In genomic region chr13:106197506-106197905, GRCh38 we compare ENCODE assay signal across 21 cellular contexts.
A peak's percentile ranks its signal among the peaks of the same experiment; 100 is the strongest.
DNase-seq lines count a peak whose midpoint lies in the region; ATAC-seq and TF ChIP-seq lines count a peak whose summit lies in the region.
"Had no signal": no experiment of that assay in that cellular context is flagged by ENCODE, and none has a peak within 500 bp of the region (broad histone marks: within the 10 kb centered on the region; RNA-seq: fewer than 3 reads in every experiment).

No MANE protein-coding gene starts in this region.

- TF ChIP-seq CTCF in epithelial cell of proximal tubule (conservative IDR thresholded peaks at IDR 0.05; ENCODE audit: low read depth, low read length) (no peak), nephron progenitor cell (IDR thresholded peaks at IDR 0.05) (no peak)

- POLR2A ChIA-PET in naive thymus-derived CD4-positive, alpha-beta T cell (lab: Charles Lee), result no interaction called here

- intact Hi-C loops in naive thymus-derived CD4-positive, alpha-beta T cell (cut with micrococcal nuclease), result no loop called here

- no peak overlapping the region for H3K27ac Mint-ChIP-seq in nephron progenitor cell
- H3K27ac Mint-ChIP-seq in naive thymus-derived CD4-positive, alpha-beta T cell, result no peak overlapping the region
- H3K27ac Mint-ChIP-seq: CD4-positive, alpha-beta memory T cell; GM23338; HFFc6 had no signal

- peaks cover 5% of the 10 kb centered on the region for H3K27me3 Mint-ChIP-seq in nephron progenitor cell (ENCODE audit: low read depth, poor library complexity)
- peaks cover 0 to 7% (median 4%) of the 10 kb centered on the region in 5 donors for H3K27me3 Mint-ChIP-seq in naive thymus-derived CD4-positive, alpha-beta T cell

- H3K4me3 Mint-ChIP-seq in nephron progenitor cell, result no peak overlapping the region
- H3K4me3 Mint-ChIP-seq in naive thymus-derived CD4-positive, alpha-beta T cell, result no peak overlapping the region
- H3K4me3 Mint-ChIP-seq: CD4-positive, alpha-beta memory T cell; GM23338; HFFc6 had no signal

- H3K4me1 ChIP-seq in naive thymus-derived CD4-positive, alpha-beta T cell (ENCODE audit: control insufficient read depth in 2 of 2, insufficient read depth in 2 of 2, low read length in 2 of 2), result no peaks in the 10 kb centered on the region
- H3K4me1 ChIP-seq: A549 had no signal

- H3K9me3 ChIP-seq in naive thymus-derived CD4-positive, alpha-beta T cell (ENCODE audit: control insufficient read depth in 2 of 3, low read length in 3 of 3), result no peaks in the 10 kb centered on the region
- H3K9me3 ChIP-seq: A549, HAP-1 had no signal

- no peak overlapping the region for H3K4me3 ChIP-seq in epithelial cell of proximal tubule (ENCODE audit: low read depth, low read length)
- H3K4me3 ChIP-seq in naive thymus-derived CD4-positive, alpha-beta T cell (ENCODE audit: low read length), result no peak overlapping the region
- H3K4me3 ChIP-seq: A549, GM23338, HAP-1 had no signal

- peaks cover under 1% of the 10 kb centered on the region for H3K36me3 Mint-ChIP-seq in nephron progenitor cell (ENCODE audit: low read depth)
- H3K36me3 Mint-ChIP-seq in naive thymus-derived CD4-positive, alpha-beta T cell, result no peaks in the 10 kb centered on the region
- H3K36me3 Mint-ChIP-seq: CD4-positive, alpha-beta memory T cell had no signal

- CTCF ChIA-PET in naive thymus-derived CD4-positive, alpha-beta T cell (lab: Charles Lee), result no interaction called here

- H3K4me1 Mint-ChIP-seq in nephron progenitor cell, result peaks cover 7% of the 10 kb centered on the region
- no peaks in the 10 kb centered on the region for H3K4me1 Mint-ChIP-seq in naive thymus-derived CD4-positive, alpha-beta T cell
- H3K4me1 Mint-ChIP-seq: CD4-positive, alpha-beta memory T cell had no signal

- H3K27me3 ChIP-seq in naive thymus-derived CD4-positive, alpha-beta T cell (ENCODE audit: control insufficient read depth in 2 of 2, insufficient read depth in 2 of 2, low read length in 2 of 2), result no peaks in the 10 kb centered on the region

- peaks cover 15% of the 10 kb centered on the region for H3K9me3 Mint-ChIP-seq in nephron progenitor cell
- H3K9me3 Mint-ChIP-seq in naive thymus-derived CD4-positive, alpha-beta T cell, result peaks cover 0 to 7% (median 0%) of the 10 kb centered on the region in 11 donors
- H3K9me3 Mint-ChIP-seq: GM23338, HFFc6 had no signal

- in situ Hi-C loops in Caki2 (cut with HindIII; ENCODE audit: low pct_unique_long_range_greater_than_20kb, low sequenced_read_pairs), result no loop called here

- H3K27ac ChIP-seq in naive thymus-derived CD4-positive, alpha-beta T cell (ENCODE audit: low read depth, low read length), result no peak overlapping the region
- H3K27ac ChIP-seq: A549 had no signal

- no peaks in the 10 kb centered on the region for H3K36me3 ChIP-seq in naive thymus-derived CD4-positive, alpha-beta T cell (ENCODE audit: control insufficient read depth in 2 of 3, insufficient read depth in 3 of 3, low read length in 3 of 3)
- H3K36me3 ChIP-seq: HAP-1 had no signal

- ATAC-seq in naive thymus-derived CD4-positive, alpha-beta T cell, result no peak
- ATAC-seq: A549, GM23338 had no signal

- peak; percentile 37 for DNase-seq in Caki2 (ENCODE audit: low read depth)
- peak; percentile 54 to 55 for DNase-seq in NCI-H526 (lab: John Stamatoyannopoulos, UW)
- peak; percentile 35 for DNase-seq in epithelial cell of proximal tubule (ENCODE audit: low read depth)
- DNase-seq in kidney tubule cell (ENCODE audit: low spot score), result peak; percentile 19
- DNase-seq in nephron progenitor cell, result no peak
- DNase-seq in nucleus accumbens (lab: John Stamatoyannopoulos, UW), result no peak
- no peak for DNase-seq in T1000 (lab: John Stamatoyannopoulos, UW)
- no peak for DNase-seq in naive thymus-derived CD4-positive, alpha-beta T cell
- DNase-seq: 8988T; ACHN; AML-193; C1 segment of cervical spinal cord; CD4-positive, alpha-beta memory T cell; COR-L47; DMS153; DMS79 treated with DMSO at 0.1 percent for 48 hours; GF-D8; HFFc6 had no signal

Comparison
In these comparisons a context has a peak if more than half of its experiments do, and no peak if none do; other contexts are left out.
1. DNase-seq: peak in Caki2 (single experiment), NCI-H526 (2 of 2), epithelial cell of proximal tubule (single experiment) and kidney tubule cell (single experiment); none in nephron progenitor cell (single experiment), nucleus accumbens (0 of 56), T1000 (single experiment) and naive thymus-derived CD4-positive, alpha-beta T cell (0 of 9).